ENCODE assay signal across 33 cellular contexts in genomic region chr6:168307011-168307694, GRCh38. TPM values are rescaled to one million over a fixed set of nuclear protein-coding genes. Genes with fewer than 3 reads are reported as not detected.
"Had no signal": no experiment of that assay in that cellular context is flagged by ENCODE, and none has a peak within 500 bp of the region (broad histone marks: within the 10 kb centered on the region; RNA-seq: fewer than 3 reads in every experiment).

No MANE protein-coding gene starts in this region.

- H3K9me3 ChIP-seq: ascending aorta, breast epithelium, esophagus muscularis mucosa, gastrocnemius medialis had no signal

- H3K36me3 ChIP-seq: ascending aorta, breast epithelium, cardiac muscle cell, esophagus muscularis mucosa, gastrocnemius medialis had no signal

- FAIRE-seq: colon had no signal

- H3K27ac ChIP-seq: ascending aorta, breast epithelium, cardiac muscle cell, esophagus muscularis mucosa, foreskin keratinocyte, gastrocnemius medialis had no signal

- H3K27me3 Mint-ChIP-seq: activated CD4-positive, alpha-beta memory T cell treated with anti-CD3 and anti-CD28 coated beads for 36 hours; activated naive CD8-positive, alpha-beta T cell treated with anti-CD3 and anti-CD28 coated beads, Interleukin-2, amount 10 ng/mL, durations not matched to agents 7 days and 5 days; brain had no signal

- H3K27ac Mint-ChIP-seq: activated CD4-positive, alpha-beta memory T cell treated with anti-CD3 and anti-CD28 coated beads for 36 hours; activated CD4-positive, alpha-beta T cell treated with anti-CD3 and anti-CD28 coated beads for 36 hours; activated CD4-positive, alpha-beta T cell treated with anti-CD3 and anti-CD28 coated beads, Interleukin-2, amount 10 ng/mL, durations not matched to agents 24 days and 14 days; activated CD8-positive, alpha-beta memory T cell treated with anti-CD3 and anti-CD28 coated beads, Interleukin-2, amount 10 ng/mL, durations not matched to agents 7 days and 5 days; activated CD8-positive, alpha-beta T cell treated with anti-CD3 and anti-CD28 coated beads, Interleukin-2, amount 10 ng/mL, durations not matched to agents 7 days and 5 days; activated naive CD4-positive, alpha-beta T cell treated with anti-CD3 and anti-CD28 coated beads for 36 hours; activated naive CD4-positive, alpha-beta T cell treated with anti-CD3 and anti-CD28 coated beads, Interleukin-2, amount 50 U/mL, for 72 hours; activated naive CD8-positive, alpha-beta T cell treated with anti-CD3 and anti-CD28 coated beads, Interleukin-2, amount 10 ng/mL, durations not matched to agents 7 days and 5 days; activated T-cell treated with anti-CD3 and anti-CD28 coated beads, Interleukin-2, amount 50 U/mL, for 24 hours; activated T-cell treated with anti-CD3 and anti-CD28 coated beads, Interleukin-2, amount 50 U/mL, for 72 hours; activated T-helper 17 cell treated with anti-CD3 and anti-CD28 coated beads, Interleukin-2, amount 50 U/mL, for 72 hours; brain; effector memory CD8-positive, alpha-beta T cell had no signal

- DNase-seq: activated CD4-positive, alpha-beta memory T cell treated with anti-CD3 and anti-CD28 coated beads for 36 hours; activated CD4-positive, alpha-beta T cell treated with anti-CD3 and anti-CD28 coated beads for 36 hours; activated CD4-positive, alpha-beta T cell treated with anti-CD3 and anti-CD28 coated beads, Interleukin-2, amount 10 ng/mL, durations not matched to agents 24 days and 14 days; activated CD4-positive, CD25-positive, alpha-beta regulatory T cell; activated CD4-positive, CD25-positive, alpha-beta regulatory T cell treated with anti-CD3 and anti-CD28 coated beads, Interleukin-2, amount 50 U/mL, for 72 hours; activated CD8-positive, alpha-beta memory T cell treated with anti-CD3 and anti-CD28 coated beads, Interleukin-2, amount 10 ng/mL, durations not matched to agents 7 days and 5 days; activated CD8-positive, alpha-beta memory T cell treated with anti-CD3 and anti-CD28 coated beads, Interleukin-2, amount 50 U/mL, for 48 hours; activated CD8-positive, alpha-beta T cell treated with anti-CD3 and anti-CD28 coated beads, Interleukin-2, amount 10 ng/mL, durations not matched to agents 7 days and 5 days; activated effector memory CD4-positive, alpha-beta T cell treated with Interleukin-2 at 50 U/mL for 16 hours; activated gamma-delta T cell treated with Interleukin-2 at 50 U/mL for 16 hours; activated naive CD4-positive, alpha-beta T cell treated with anti-CD3 and anti-CD28 coated beads for 36 hours; activated naive CD8-positive, alpha-beta T cell treated with anti-CD3 and anti-CD28 coated beads, Interleukin-2, amount 10 ng/mL, durations not matched to agents 7 days and 5 days; activated T-cell treated with anti-CD3 and anti-CD28 coated beads for 4 hours; activated T-cell treated with anti-CD3 and anti-CD28 coated beads, Interleukin-2, amount 50 U/mL, for 24 hours; activated T-cell treated with anti-CD3 and anti-CD28 coated beads, Interleukin-2, amount 50 U/mL, for 72 hours; cortex of kidney; dermis blood vessel endothelial cell; effector CD4-positive, alpha-beta T cell; effector memory CD8-positive, alpha-beta T cell; erythroblast; foreskin keratinocyte; gastrocnemius medialis; T-helper 2 cell had no signal

- H3K4me1 ChIP-seq: ascending aorta, breast epithelium, esophagus muscularis mucosa, foreskin keratinocyte, gastrocnemius medialis had no signal

- H3K4me1 Mint-ChIP-seq: activated CD4-positive, alpha-beta T cell treated with anti-CD3 and anti-CD28 coated beads for 36 hours; activated CD4-positive, alpha-beta T cell treated with anti-CD3 and anti-CD28 coated beads, Interleukin-2, amount 10 ng/mL, durations not matched to agents 24 days and 14 days; activated CD8-positive, alpha-beta memory T cell treated with anti-CD3 and anti-CD28 coated beads, Interleukin-2, amount 10 ng/mL, durations not matched to agents 7 days and 5 days; activated naive CD8-positive, alpha-beta T cell treated with anti-CD3 and anti-CD28 coated beads, Interleukin-2, amount 10 ng/mL, durations not matched to agents 7 days and 5 days; activated T-helper 17 cell treated with anti-CD3 and anti-CD28 coated beads, Interleukin-2, amount 50 U/mL, for 72 hours; central memory CD8-positive, alpha-beta T cell had no signal

- H3K36me3 Mint-ChIP-seq: activated CD4-positive, alpha-beta memory T cell treated with anti-CD3 and anti-CD28 coated beads for 36 hours; activated CD8-positive, alpha-beta memory T cell treated with anti-CD3 and anti-CD28 coated beads, Interleukin-2, amount 10 ng/mL, durations not matched to agents 7 days and 5 days; activated naive CD4-positive, alpha-beta T cell treated with anti-CD3 and anti-CD28 coated beads, Interleukin-2, amount 50 U/mL, for 72 hours; activated naive CD8-positive, alpha-beta T cell treated with anti-CD3 and anti-CD28 coated beads, Interleukin-2, amount 10 ng/mL, durations not matched to agents 7 days and 5 days; brain had no signal

- H3K4me3 Mint-ChIP-seq: activated CD4-positive, alpha-beta memory T cell treated with anti-CD3 and anti-CD28 coated beads for 36 hours; activated CD4-positive, alpha-beta T cell treated with anti-CD3 and anti-CD28 coated beads for 36 hours; activated CD4-positive, alpha-beta T cell treated with anti-CD3 and anti-CD28 coated beads, Interleukin-2, amount 10 ng/mL, durations not matched to agents 24 days and 14 days; activated CD8-positive, alpha-beta memory T cell treated with anti-CD3 and anti-CD28 coated beads, Interleukin-2, amount 10 ng/mL, durations not matched to agents 7 days and 5 days; activated CD8-positive, alpha-beta T cell treated with anti-CD3 and anti-CD28 coated beads, Interleukin-2, amount 10 ng/mL, durations not matched to agents 7 days and 5 days; activated naive CD4-positive, alpha-beta T cell treated with anti-CD3 and anti-CD28 coated beads for 36 hours; activated naive CD8-positive, alpha-beta T cell treated with anti-CD3 and anti-CD28 coated beads, Interleukin-2, amount 10 ng/mL, durations not matched to agents 7 days and 5 days; activated T-cell treated with anti-CD3 and anti-CD28 coated beads, Interleukin-2, amount 50 U/mL, for 24 hours; activated T-cell treated with anti-CD3 and anti-CD28 coated beads, Interleukin-2, amount 50 U/mL, for 72 hours; activated T-helper 17 cell treated with anti-CD3 and anti-CD28 coated beads, Interleukin-2, amount 50 U/mL, for 72 hours; brain; central memory CD8-positive, alpha-beta T cell; effector memory CD8-positive, alpha-beta T cell had no signal

- H3K9me3 Mint-ChIP-seq: activated CD4-positive, alpha-beta memory T cell treated with anti-CD3 and anti-CD28 coated beads for 36 hours; activated CD4-positive, alpha-beta T cell treated with anti-CD3 and anti-CD28 coated beads, Interleukin-2, amount 10 ng/mL, durations not matched to agents 24 days and 14 days; activated naive CD4-positive, alpha-beta T cell treated with anti-CD3 and anti-CD28 coated beads for 36 hours; activated naive CD4-positive, alpha-beta T cell treated with anti-CD3 and anti-CD28 coated beads, Interleukin-2, amount 50 U/mL, for 72 hours; activated naive CD8-positive, alpha-beta T cell treated with anti-CD3 and anti-CD28 coated beads, Interleukin-2, amount 10 ng/mL, durations not matched to agents 7 days and 5 days; activated T-cell treated with anti-CD3 and anti-CD28 coated beads, Interleukin-2, amount 50 U/mL, for 24 hours; activated T-cell treated with anti-CD3 and anti-CD28 coated beads, Interleukin-2, amount 50 U/mL, for 72 hours; activated T-helper 17 cell treated with anti-CD3 and anti-CD28 coated beads, Interleukin-2, amount 50 U/mL, for 72 hours; central memory CD8-positive, alpha-beta T cell; effector memory CD8-positive, alpha-beta T cell had no signal

- H3K4me3 ChIP-seq: ascending aorta, breast epithelium, cardiac muscle cell, esophagus muscularis mucosa, gastrocnemius medialis had no signal

RNA-seq across cellular contexts. Expression of gene DACT2, which starts 12.4 kb away (rescaled TPM):
- total RNA-seq: activated CD4-positive, alpha-beta memory T cell treated with anti-CD3 and anti-CD28 coated beads for 36 hours; activated CD8-positive, alpha-beta memory T cell treated with anti-CD3 and anti-CD28 coated beads for 36 hours; activated CD8-positive, alpha-beta T cell treated with anti-CD3 and anti-CD28 coated beads, Interleukin-2, amount 10 ng/mL, durations not matched to agents 7 days and 5 days; activated naive CD4-positive, alpha-beta T cell treated with anti-CD3 and anti-CD28 coated beads for 36 hours; activated naive CD4-positive, alpha-beta T cell treated with anti-CD3 and anti-CD28 coated beads, Interleukin-2, amount 50 U/mL, for 72 hours; activated naive CD8-positive, alpha-beta T cell treated with anti-CD3 and anti-CD28 coated beads, Interleukin-2, amount 10 ng/mL, durations not matched to agents 7 days and 5 days; ascending aorta; dermis blood vessel endothelial cell had no signal
